Comparison of ENCODE assay signal across 24 cellular contexts in genomic region chr5:143716856-143717255, GRCh38.
"Had no signal": no experiment of that assay in that cellular context is flagged by ENCODE, and none has a peak within 500 bp of the region (broad histone marks: within the 10 kb centered on the region; RNA-seq: fewer than 3 reads in every experiment).

No MANE protein-coding gene starts in this region.

- DNase-seq: activated CD4-positive, alpha-beta T cell treated with anti-CD3 and anti-CD28 coated beads for 1 hour; activated CD4-positive, alpha-beta T cell treated with anti-CD3 and anti-CD28 coated beads, Interleukin-2, amount 50 U/mL, for 1 hour; activated CD8-positive, alpha-beta T cell treated with anti-CD3 and anti-CD28 coated beads, Interleukin-2, amount 10 ng/mL, durations not matched to agents 7 days and 5 days; activated gamma-delta T cell; activated naive CD4-positive, alpha-beta T cell treated with anti-CD3 and anti-CD28 coated beads, Interleukin-2, amount 50 U/mL, for 16 hours; activated naive CD8-positive, alpha-beta T cell treated with anti-CD3 and anti-CD28 coated beads, Interleukin-2, amount 50 U/mL, for 24 hours; anterior cingulate cortex; central memory CD4-positive, alpha-beta T cell; effector memory CD4-positive, alpha-beta T cell; glutamatergic neuron; hypothalamus; naive B cell; ovary; psoas muscle; right cardiac atrium; stimulated activated CD4-positive, alpha-beta T cell treated with anti-CD3 and anti-CD28 coated beads, Interleukin-1b, Interleukin-23, amount 100 ng/mL, for 48 hours; stimulated activated naive CD8-positive, alpha-beta T cell treated with anti-CD3 and anti-CD28 coated beads, Interleukin-15, amount 100 ng/mL, for 72 hours; T-helper 9 cell; tibial artery had no signal

- H3K36me3 ChIP-seq: ovary, tibial artery had no signal

- H3K36me3 Mint-ChIP-seq: brain; memory B cell; naive B cell; stimulated activated effector memory CD8-positive, alpha-beta T cell treated with anti-CD3 and anti-CD28 coated beads, Interleukin-12 subunit alpha, Interleukin-12 subunit beta, amount 100 ng/mL, for 72 hours had no signal

- H3K4me3 Mint-ChIP-seq: activated CD8-positive, alpha-beta T cell treated with anti-CD3 and anti-CD28 coated beads, Interleukin-2, amount 10 ng/mL, durations not matched to agents 7 days and 5 days; activated naive CD8-positive, alpha-beta T cell treated with anti-CD3 and anti-CD28 coated beads, Interleukin-2, amount 50 U/mL, for 24 hours; activated T-helper 1 cell treated with anti-CD3 and anti-CD28 coated beads, Interleukin-12 subunit alpha, Interleukin-12 subunit beta, Interleukin-2, Interleukin-4 antibody, amounts not matched to agents 30 ng/mL and 10 ng/mL and 1 ng/mL, durations not matched to agents 14 hours and 24 hours and 36 hours; brain; memory B cell; naive B cell; neural crest cell; stimulated activated effector memory CD8-positive, alpha-beta T cell treated with anti-CD3 and anti-CD28 coated beads, Interleukin-12 subunit alpha, Interleukin-12 subunit beta, amount 100 ng/mL, for 72 hours; stimulated activated naive CD8-positive, alpha-beta T cell treated with anti-CD3 and anti-CD28 coated beads, Interleukin-15, amount 100 ng/mL, for 72 hours had no signal

- H3K27ac Mint-ChIP-seq: activated CD8-positive, alpha-beta T cell treated with anti-CD3 and anti-CD28 coated beads, Interleukin-2, amount 10 ng/mL, durations not matched to agents 7 days and 5 days; activated naive CD8-positive, alpha-beta T cell treated with anti-CD3 and anti-CD28 coated beads, Interleukin-2, amount 50 U/mL, for 24 hours; activated T-helper 1 cell treated with anti-CD3 and anti-CD28 coated beads, Interleukin-12 subunit alpha, Interleukin-12 subunit beta, Interleukin-2, Interleukin-4 antibody, amounts not matched to agents 30 ng/mL and 10 ng/mL and 1 ng/mL, durations not matched to agents 14 hours and 24 hours and 36 hours; memory B cell; naive B cell; stimulated activated effector memory CD8-positive, alpha-beta T cell treated with anti-CD3 and anti-CD28 coated beads, Interleukin-12 subunit alpha, Interleukin-12 subunit beta, amount 100 ng/mL, for 72 hours; stimulated activated naive CD8-positive, alpha-beta T cell treated with anti-CD3 and anti-CD28 coated beads, Interleukin-15, amount 100 ng/mL, for 72 hours had no signal

- H3K27me3 ChIP-seq: ovary, tibial artery had no signal

- H3K4me1 Mint-ChIP-seq: activated naive CD8-positive, alpha-beta T cell treated with anti-CD3 and anti-CD28 coated beads, Interleukin-2, amount 50 U/mL, for 24 hours; neural crest cell; stimulated activated effector memory CD8-positive, alpha-beta T cell treated with anti-CD3 and anti-CD28 coated beads, Interleukin-12 subunit alpha, Interleukin-12 subunit beta, amount 100 ng/mL, for 72 hours; stimulated activated naive CD8-positive, alpha-beta T cell treated with anti-CD3 and anti-CD28 coated beads, Interleukin-15, amount 100 ng/mL, for 72 hours had no signal

- H3K4me1 ChIP-seq: psoas muscle had no signal

- H3K9me3 ChIP-seq: ovary, psoas muscle, tibial artery had no signal

- H3K4me3 ChIP-seq: ovary, psoas muscle, tibial artery had no signal

- H3K9me3 Mint-ChIP-seq: activated naive CD8-positive, alpha-beta T cell treated with anti-CD3 and anti-CD28 coated beads, Interleukin-2, amount 50 U/mL, for 24 hours; neural crest cell; stimulated activated effector memory CD8-positive, alpha-beta T cell treated with anti-CD3 and anti-CD28 coated beads, Interleukin-12 subunit alpha, Interleukin-12 subunit beta, amount 100 ng/mL, for 72 hours; stimulated activated naive CD8-positive, alpha-beta T cell treated with anti-CD3 and anti-CD28 coated beads, Interleukin-15, amount 100 ng/mL, for 72 hours had no signal

- ATAC-seq: activated CD8-positive, alpha-beta T cell treated with anti-CD3 and anti-CD28 coated beads, Interleukin-2, amount 10 ng/mL, durations not matched to agents 7 days and 5 days; activated naive CD8-positive, alpha-beta T cell treated with anti-CD3 and anti-CD28 coated beads, Interleukin-2, amount 50 U/mL, for 24 hours; psoas muscle; stimulated activated effector memory CD8-positive, alpha-beta T cell treated with anti-CD3 and anti-CD28 coated beads, Interleukin-12 subunit alpha, Interleukin-12 subunit beta, amount 100 ng/mL, for 72 hours; stimulated activated naive CD8-positive, alpha-beta T cell treated with anti-CD3 and anti-CD28 coated beads, Interleukin-15, amount 100 ng/mL, for 72 hours had no signal

- H3K27me3 Mint-ChIP-seq: activated naive CD8-positive, alpha-beta T cell treated with anti-CD3 and anti-CD28 coated beads, Interleukin-2, amount 50 U/mL, for 24 hours; memory B cell; naive B cell had no signal

- H3K27ac ChIP-seq: ovary, psoas muscle, tibial artery had no signal
